In genomic region chr17:8137645-8138342, GRCh38 we compare ENCODE assay signal across 6 cellular contexts. TPM values are rescaled to one million over a fixed set of nuclear protein-coding genes. Genes with fewer than 3 reads are reported as not detected.
DNase-seq lines count a peak whose midpoint lies in the region; ATAC-seq and TF ChIP-seq lines count a peak whose summit lies in the region.

No MANE protein-coding gene starts in this region.

- 25 to 32% methylated on average over 21 of the region's 21 CpGs for WGBS in thyroid gland, 2 donors

- no peaks in the 10 kb centered on the region for H4K20me1 ChIP-seq in fibroblast of lung (ENCODE audit: control insufficient read depth, extremely low read depth, insufficient read depth, low read length)

- H3K27ac ChIP-seq in fibroblast of lung (ENCODE audit: insufficient read depth, low read length) (peak overlapping the region; percentile 19), thyroid gland (peak overlapping the region; percentile 69 to 93 (median 86))

- peak in 1 of 2 donors; percentile 7 for TF ChIP-seq POLR2A in thyroid gland (IDR thresholded peaks at IDR 0.05)

- H3K4me1 ChIP-seq in fibroblast of lung (ENCODE audit: control insufficient read depth, extremely low read depth, insufficient read depth, low read length) = peaks cover 8% of the 10 kb centered on the region
- H3K4me1 ChIP-seq in thyroid gland = peaks cover 19 to 35% of the 10 kb centered on the region in 2 donors

- H3K36me3 ChIP-seq in fibroblast of lung (ENCODE audit: control insufficient read depth, insufficient read depth, low read length) (peaks cover 16% of the 10 kb centered on the region), thyroid gland (peaks cover 33 to 37% of the 10 kb centered on the region in 2 donors)

- no peaks in the 10 kb centered on the region for H3K79me2 ChIP-seq in fibroblast of lung (ENCODE audit: control insufficient read depth, insufficient read depth, low read length)

- H3K4me2 ChIP-seq in fibroblast of lung (ENCODE audit: extremely low read depth, insufficient read depth, low read length) = peak overlapping the region; percentile 46

- H3K9me3 ChIP-seq in fibroblast of lung (ENCODE audit: control insufficient read depth, insufficient read depth, low read depth, low read length) = no peaks in the 10 kb centered on the region
- no peaks in the 10 kb centered on the region for H3K9me3 ChIP-seq in thyroid gland

- no peak for TF ChIP-seq CTCF in fibroblast of lung (conservative IDR thresholded peaks at IDR 0.05 in 1 of 2, IDR thresholded peaks at IDR 0.05 in 1 of 2; ENCODE audit: low read depth in 1 of 2, low read length in 2 of 2)
- no peak for TF ChIP-seq CTCF in thyroid gland (IDR thresholded peaks at IDR 0.05)

- intact Hi-C loops in thyroid gland (cut with DNase I) = no loop called here

- DNase-seq in NCI-H748 (lab: John Stamatoyannopoulos, UW; ENCODE audit: unreplicated experiment) (peak; percentile 54), NCI-H748 treated with DMSO at 0.1 percent for 48 hours (lab: John Stamatoyannopoulos, UW) (no peak), fibroblast of lung (ENCODE audit: low read depth in 2 of 2) (no peak), thyroid gland (peak; percentile 59 to 60), NCI-H1048 (lab: John Stamatoyannopoulos, UW) (no peak)

- peak overlapping the region; percentile 8 for H2AFZ ChIP-seq in fibroblast of lung (ENCODE audit: low read length)

- H3K27me3 ChIP-seq in fibroblast of lung (ENCODE audit: control insufficient read depth, insufficient read depth, low read length) (no peaks in the 10 kb centered on the region), thyroid gland (no peaks in the 10 kb centered on the region)

- no peak overlapping the region for H3K9ac ChIP-seq in fibroblast of lung (ENCODE audit: insufficient read depth, low read length)

- ATAC-seq in HG03354 (IDR thresholded peaks at IDR 0.05; ENCODE audit: poor library complexity, severe bottlenecking, unreplicated experiment) = no peak

- H3K4me3 ChIP-seq in fibroblast of lung (replicated peaks in 1 of 4; ENCODE audit: control extremely low read depth in 1 of 4, insufficient read depth in 1 of 4, low read depth in 3 of 4, low read length in 4 of 4) (peak overlapping the region; percentile 9 to 64 (median 40)), thyroid gland (replicated peaks in 1 of 3) (no peak overlapping the region)

RNA-seq across cellular contexts. Expression of gene HES7, which starts 13.9 kb away (rescaled TPM):
- total RNA-seq in fibroblast of lung = under 0.01 TPM in 1 of 2 replicates, not detected in the other
- polyA plus RNA-seq in fibroblast of lung = not detected in 2 replicates
- not detected in 2 replicates for polyA plus RNA-seq in fibroblast of lung (2012)
- not detected in 2 replicates for polyA minus RNA-seq in fibroblast of lung (ENCODE audit: low replicate concordance)
- 1 to 10 TPM in 1 of 4 donors, not detected in 3; 1.7 TPM for total RNA-seq in thyroid gland

RNA-seq across cellular contexts. Expression of gene PER1, which starts 14.4 kb away (rescaled TPM):
- total RNA-seq in fibroblast of lung = 3.1 and 6.9 TPM in 2 replicates
- 2.5 and 4.1 TPM in 2 replicates for polyA plus RNA-seq in fibroblast of lung
- 4.9 and 6.7 TPM in 2 replicates for polyA plus RNA-seq in fibroblast of lung (2012)
- 50.9 and 72.7 TPM in 2 replicates for polyA minus RNA-seq in fibroblast of lung (ENCODE audit: low replicate concordance)
- total RNA-seq in thyroid gland = 100 to 1,000 TPM in 3 of 4 donors, 10 to 100 TPM in 1; 85.2 to 148 (median 137) TPM

RNA-seq across cellular contexts. Expression of gene ALOXE3, which starts 19.5 kb away (rescaled TPM):
- total RNA-seq in fibroblast of lung (not detected in 2 replicates), thyroid gland (not detected)
- polyA plus RNA-seq in fibroblast of lung = 0.01 and 0.03 TPM in 2 replicates
- polyA plus RNA-seq in fibroblast of lung (2012) = not detected in 2 replicates
- not detected in 2 replicates for polyA minus RNA-seq in fibroblast of lung (ENCODE audit: low replicate concordance)

RNA-seq across cellular contexts. Expression of gene VAMP2, which starts 25.0 kb away (rescaled TPM):
- total RNA-seq in fibroblast of lung (3.6 and 8.1 TPM in 2 replicates), thyroid gland (10 to 100 TPM; 30.6 to 35.2 (median 33.4) TPM)
- polyA plus RNA-seq in fibroblast of lung = 12.2 and 14.2 TPM in 2 replicates
- polyA plus RNA-seq in fibroblast of lung (2012) = 25.6 and 29.3 TPM in 2 replicates
- polyA minus RNA-seq in fibroblast of lung (ENCODE audit: low replicate concordance) = 24.1 and 29.9 TPM in 2 replicates

RNA-seq across cellular contexts. Expression of gene TMEM107, which starts 38.4 kb away (rescaled TPM):
- total RNA-seq in fibroblast of lung (15.4 and 36.0 TPM in 2 replicates), thyroid gland (10 to 100 TPM; 19.7 to 34.7 (median 32.2) TPM)
- polyA plus RNA-seq in fibroblast of lung = 9.8 and 13.0 TPM in 2 replicates
- 9.9 and 11.9 TPM in 2 replicates for polyA plus RNA-seq in fibroblast of lung (2012)
- 27.9 and 61.8 TPM in 2 replicates for polyA minus RNA-seq in fibroblast of lung (ENCODE audit: low replicate concordance)

Comparison
In these comparisons a context has a peak if more than half of its experiments do, and no peak if none do; other contexts are left out.
1. DNase-seq: peak in NCI-H748 (single experiment) and thyroid gland (2 of 2); none in NCI-H748 treated with DMSO at 0.1 percent for 48 hours (single experiment), fibroblast of lung (0 of 2) and NCI-H1048 (single experiment).
2. H3K4me3 ChIP-seq: peak in fibroblast of lung (4 of 4); none in thyroid gland (0 of 3).
3. RNA of gene PER1, which starts 14.4 kb away (total RNA-seq): 85.2 to 148 TPM in thyroid gland; 3.1 to 6.9 TPM in fibroblast of lung; every median in the first group is over 10 times any median in the second.